17 cellular contexts compared by ENCODE assay signal in the genomic region with DNA sequence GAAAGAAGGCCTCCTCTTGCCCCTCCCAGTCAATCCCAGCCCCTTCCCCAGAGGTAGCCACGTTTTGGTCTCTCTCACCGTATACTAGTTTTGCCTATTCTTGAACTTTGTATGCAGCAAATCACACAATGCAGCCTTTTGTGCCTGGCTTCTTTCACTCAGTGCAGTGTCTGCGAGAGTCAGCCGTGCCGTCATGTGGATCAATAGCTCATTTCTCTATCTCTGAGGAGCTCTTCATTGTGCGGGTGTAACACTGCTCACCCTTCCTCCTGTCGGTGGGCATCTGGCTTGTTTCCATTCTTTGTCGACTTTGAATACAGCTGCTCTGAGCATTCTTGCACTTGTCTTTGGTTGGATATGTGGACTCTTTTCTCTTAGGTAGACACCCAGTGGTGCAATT.
DNase-seq lines count a peak whose midpoint lies in the region; ATAC-seq and TF ChIP-seq lines count a peak whose summit lies in the region.
"Had no signal": no experiment of that assay in that cellular context is flagged by ENCODE, and none has a peak within 500 bp of the region (broad histone marks: within the 10 kb centered on the region; RNA-seq: fewer than 3 reads in every experiment).

No MANE protein-coding gene starts in this region.

- H3K27me3 ChIP-seq in dorsolateral prefrontal cortex (peaks cover 0 to 2% (median 0%) of the 10 kb centered on the region in 45 donors), testis (no peaks in the 10 kb centered on the region)
- H3K27me3 ChIP-seq: SJCRH30 had no signal

- no peak for TF ChIP-seq POLR2A in testis (IDR thresholded peaks at IDR 0.05)

- WGBS in testis, 2 donors: 64 to 87% methylated on average over 8 of the region's 8 CpGs

- intact Hi-C loops in dorsolateral prefrontal cortex (cut with DNase I): no loop called here
- intact Hi-C loops in testis (cut with DNase I; ENCODE audit: low total_unique reads): no loop called here

- H3K4me3 ChIP-seq in dorsolateral prefrontal cortex: no peak overlapping the region
- H3K4me3 ChIP-seq in testis: no peak overlapping the region
- H3K4me3 ChIP-seq: SJCRH30 had no signal

- H3K27ac ChIP-seq in dorsolateral prefrontal cortex: peak overlapping the region in 2 of 59 donors; percentile 15 to 18
- no peak overlapping the region for H3K27ac ChIP-seq in testis
- H3K27ac ChIP-seq: SJCRH30 had no signal

- H3K4me1 ChIP-seq in testis: peaks cover 12% of the 10 kb centered on the region
- H3K4me1 ChIP-seq: SJCRH30 had no signal

- no peak for TF ChIP-seq CTCF in dorsolateral prefrontal cortex (IDR thresholded peaks at IDR 0.05 in 54 of 56, conservative IDR thresholded peaks at IDR 0.05 in 2 of 56; ENCODE audit: low read depth in 1 of 56, partially characterized antibody in 56 of 56)
- no peak for TF ChIP-seq CTCF in testis (IDR thresholded peaks at IDR 0.05)
- no peak for TF ChIP-seq CTCF in GM13976 (IDR thresholded peaks at IDR 0.05; ENCODE audit: borderline replicate concordance, control extremely low read depth, extremely low read depth, insufficient read depth, missing control alignments)

- in situ Hi-C loops in GM13976 (cut with MboI; ENCODE audit: low sequenced_read_pairs, unreplicated experiment): no loop called here

- ATAC-seq in HG03097 (IDR thresholded peaks at IDR 0.05; ENCODE audit: low FRiP score, unreplicated experiment): no peak
- ATAC-seq: PC-3 had no signal

- peak; percentile 10 for DNase-seq in activated effector memory CD4-positive, alpha-beta T cell treated with anti-CD3 and anti-CD28 coated beads, Interleukin-2, amount 50 U/mL, for 16 hours
- DNase-seq in activated effector memory CD4-positive, alpha-beta T cell treated with Interleukin-2 at 50 U/mL for 16 hours: no peak
- DNase-seq in dorsolateral prefrontal cortex: peak in 6 of 10 donors; percentile 19 to 54 (median 34)
- DNase-seq in midbrain (lab: John Stamatoyannopoulos, UW): peak; percentile 6
- peak; percentile 41 for DNase-seq in testis
- no peak for DNase-seq in kidney glomerular epithelial cell (lab: John Stamatoyannopoulos, UW)
- DNase-seq in GM13976 (ENCODE audit: low spot score): no peak
- DNase-seq: COR-L47, GF-D8, HFFc6, NCI-H1105 treated with DMSO at 0.1 percent for 48 hours, NCI-H1694 treated with DMSO at 0.1 percent for 48 hours, NCI-H446, NCI-H748 treated with DMSO at 0.1 percent for 48 hours, PC-3, SJCRH30 had no signal

- no peaks in the 10 kb centered on the region for H3K36me3 ChIP-seq in testis (ENCODE audit: low read depth, missing control alignments)
- H3K36me3 ChIP-seq: SJCRH30 had no signal

- H3K9me3 ChIP-seq in testis: no peaks in the 10 kb centered on the region
- H3K9me3 ChIP-seq: SJCRH30 had no signal

Comparison
In these comparisons a context has a peak if more than half of its experiments do, and no peak if none do; other contexts are left out.
1. DNase-seq: peak in activated effector memory CD4-positive, alpha-beta T cell treated with anti-CD3 and anti-CD28 coated beads, Interleukin-2, amount 50 U/mL, for 16 hours (single experiment), dorsolateral prefrontal cortex (6 of 10), midbrain (single experiment) and testis (single experiment); none in activated effector memory CD4-positive, alpha-beta T cell treated with Interleukin-2 at 50 U/mL for 16 hours (single experiment), kidney glomerular epithelial cell (single experiment) and GM13976 (single experiment).